ENCODE assay signal across 8 cellular contexts in the genomic region with DNA sequence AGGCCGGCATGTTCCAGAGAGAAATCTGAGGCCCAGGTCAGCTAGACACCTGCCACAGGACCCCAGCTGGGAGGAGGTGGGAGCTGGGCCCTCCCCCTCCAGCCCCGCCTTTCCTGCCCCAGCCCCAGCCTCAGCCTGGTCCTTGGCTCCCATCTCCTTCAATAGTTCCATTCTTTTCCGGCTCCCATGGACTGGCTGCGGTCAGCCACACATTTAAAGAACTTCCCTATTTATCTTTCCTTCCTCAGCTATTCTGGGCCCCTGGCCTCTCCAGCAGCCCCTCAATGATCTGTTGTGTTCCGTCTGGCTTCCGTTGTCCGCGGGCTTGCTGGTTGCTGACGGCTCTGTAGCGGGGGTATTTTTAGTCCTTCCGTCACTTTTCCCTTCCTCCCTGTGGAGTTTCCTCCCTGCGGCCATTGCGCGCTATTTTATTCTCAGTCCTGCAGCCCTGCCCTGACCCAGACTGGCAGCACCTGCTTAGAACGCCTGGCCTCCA.
A peak's percentile ranks its signal among the peaks of the same experiment; 100 is the strongest.
DNase-seq lines count a peak whose midpoint lies in the region; ATAC-seq, FAIRE-seq and TF ChIP-seq lines count a peak whose summit lies in the region.
"Had no signal": no experiment of that assay in that cellular context is flagged by ENCODE, and none has a peak within 500 bp of the region (broad histone marks: within the 10 kb centered on the region; RNA-seq: fewer than 3 reads in every experiment).

No MANE protein-coding gene starts in this region.

- no peaks in the 10 kb centered on the region for H3K4me1 ChIP-seq in RWPE2 (ENCODE audit: insufficient read depth, poor library complexity, severe bottlenecking)

- no peak for TF ChIP-seq CTCF in RWPE2 (IDR thresholded peaks at IDR 0.05; ENCODE audit: poor library complexity, severe bottlenecking)

- H3K4me3 ChIP-seq in RWPE2 (ENCODE audit: severe bottlenecking): no peak overlapping the region

- no peaks in the 10 kb centered on the region for H3K27me3 ChIP-seq in RWPE2 (ENCODE audit: insufficient read depth, poor library complexity, severe bottlenecking)
- no peaks in the 10 kb centered on the region for H3K27me3 ChIP-seq in layer of hippocampus (ENCODE audit: control insufficient read depth, insufficient read depth, low read length)

- FAIRE-seq in H54 (lab: Jason Lieb, UNC): no peak
- FAIRE-seq: RCC 7860 had no signal

- DNase-seq in RWPE2 (ENCODE audit: low spot score) (peak; percentile 23), cerebellar cortex (ENCODE audit: low spot score) (peak; percentile 69), substantia nigra (lab: John Stamatoyannopoulos, UW) (peak in 38 of 49 donors; percentile 18 to 75 (median 46)), H54 (ENCODE audit: insufficient read length, low spot score) (no peak)
- no peak for DNase-seq in stimulated activated CD4-positive, alpha-beta T cell treated with anti-CD3 and anti-CD28 coated beads, Interleukin-1b, Interleukin-23, amount 100 ng/mL, for 48 hours

- ATAC-seq in RWPE2 (ENCODE audit: low read depth) (no peak), GM21825 (IDR thresholded peaks at IDR 0.05; ENCODE audit: unreplicated experiment) (no peak)

- H3K9me3 ChIP-seq in RWPE2 (ENCODE audit: severe bottlenecking): no peaks in the 10 kb centered on the region

- H3K27ac ChIP-seq in RWPE2 (ENCODE audit: poor library complexity, severe bottlenecking) (no peak overlapping the region), layer of hippocampus (ENCODE audit: low read depth, low read length) (peak overlapping the region; percentile 38), substantia nigra (ENCODE audit: low read depth, low read length, poor library complexity, severe bottlenecking) (peak overlapping the region; percentile 66)

- no peak for TF ChIP-seq POLR2A in H54 (IDR thresholded peaks at IDR 0.05; ENCODE audit: low read depth, low read length)

- 0 out of 2 replicates have a peak, but pooled peaks cover 4% of the 10 kb centered on the region for H3K36me3 ChIP-seq in RWPE2 (ENCODE audit: low read depth)

Comparison
In these comparisons a context has a peak if more than half of its experiments do, and no peak if none do; other contexts are left out.
1. DNase-seq: peak in RWPE2 (single experiment), cerebellar cortex (single experiment) and substantia nigra (38 of 49); none in stimulated activated CD4-positive, alpha-beta T cell treated with anti-CD3 and anti-CD28 coated beads, Interleukin-1b, Interleukin-23, amount 100 ng/mL, for 48 hours (single experiment) and H54 (single experiment).